Comparison of ENCODE assay signal across 23 cellular contexts in the genomic region with DNA sequence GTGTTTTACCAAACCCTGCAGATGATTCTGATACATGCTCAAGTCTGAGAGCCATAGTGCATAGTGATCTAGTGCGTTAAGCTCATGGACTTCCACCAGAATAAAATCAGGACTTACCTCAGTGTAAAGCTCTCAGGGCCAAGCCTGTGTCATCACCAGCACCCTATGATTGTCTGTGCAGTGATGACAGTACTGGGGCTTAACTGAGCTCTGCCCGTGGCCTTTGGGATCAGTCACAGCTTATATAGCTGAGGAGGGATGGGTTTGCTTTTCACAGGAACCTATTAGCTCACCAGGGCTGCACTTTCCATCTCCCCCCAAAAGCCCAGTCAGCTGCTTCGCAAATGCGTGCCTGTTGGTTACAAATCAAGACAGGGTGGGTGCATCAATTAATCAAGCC.
DNase-seq lines count a peak whose midpoint lies in the region; ATAC-seq and TF ChIP-seq lines count a peak whose summit lies in the region.
"Had no signal": no experiment of that assay in that cellular context is flagged by ENCODE, and none has a peak within 500 bp of the region (broad histone marks: within the 10 kb centered on the region; RNA-seq: fewer than 3 reads in every experiment).

No MANE protein-coding gene starts in this region.

- no TSS peak for BruUV-seq in IMR-90 (replicated peaks; lab: Mats Ljungman, UMichigan)

- H3K14ac ChIP-seq in IMR-90 (replicated peaks; ENCODE audit: low read depth, low read length), result peak overlapping the region; percentile 7

- H3K27ac ChIP-seq in IMR-90 (ENCODE audit: insufficient read depth, low read length), result peak overlapping the region; percentile 26; the same call in 1 of the 2 replicates
- peak overlapping the region; percentile 76 to 90 for H3K27ac ChIP-seq in coronary artery
- H3K27ac ChIP-seq in osteoblast (ENCODE audit: low read depth, low read length), result no peak overlapping the region
- peak overlapping the region; percentile 66 to 75 for H3K27ac ChIP-seq in tibial artery

- TF ChIP-seq POLR2A in IMR-90 (IDR thresholded peaks at IDR 0.05; ENCODE audit: low read depth, low read length), result no peak

- no peak for ATAC-seq in IMR-90 (ENCODE audit: low read depth)
- ATAC-seq in HG03432 (IDR thresholded peaks at IDR 0.05; ENCODE audit: unreplicated experiment), result no peak
- ATAC-seq: GM12878, GM23338 had no signal

- H3K4me2 ChIP-seq in IMR-90 (ENCODE audit: low read depth, low read length), result no peak overlapping the region
- no peak overlapping the region for H3K4me2 ChIP-seq in osteoblast (ENCODE audit: insufficient read depth, low read length)
- H3K4me2 ChIP-seq: GM23338, SK-N-SH had no signal

- peak overlapping the region; percentile 58; the same call in 1 of the 2 replicates for H2BK120ac ChIP-seq in IMR-90 (ENCODE audit: low read depth, low read length)

- peak overlapping the region; percentile 60 for H4K91ac ChIP-seq in IMR-90 (ENCODE audit: insufficient read depth, low read depth, low read length)

- H3K4me3 ChIP-seq in IMR-90 (ENCODE audit: insufficient read depth, low read depth, low read length), result no peak overlapping the region
- H3K4me3 ChIP-seq in coronary artery, result no peak overlapping the region
- no peak overlapping the region for H3K4me3 ChIP-seq in osteoblast (ENCODE audit: insufficient read depth, low read length)
- no peak overlapping the region for H3K4me3 ChIP-seq in tibial artery
- H3K4me3 ChIP-seq: GM12878, GM23338 had no signal

- in situ Hi-C loops in IMR-90 (cut with MboI; ENCODE audit: low sequenced_read_pairs), result no loop called here

- H4K8ac ChIP-seq in IMR-90 (ENCODE audit: low read depth in 2 of 2, low read length in 2 of 2), result peak overlapping the region; percentile 24 to 37; a peak in 2 of 4 replicates

- peaks cover 23% of the 10 kb centered on the region for H3K4me1 ChIP-seq in IMR-90 (ENCODE audit: control insufficient read depth, insufficient read depth, low read length)
- H3K4me1 ChIP-seq in osteoblast (ENCODE audit: insufficient read depth, low read length), result peaks cover 39% of the 10 kb centered on the region
- peaks cover 0 to 49% (median 40%) of the 10 kb centered on the region in 4 donors for H3K4me1 ChIP-seq in tibial artery
- H3K4me1 ChIP-seq: Caco-2 had no signal

- H3K36me3 ChIP-seq in IMR-90 (ENCODE audit: control insufficient read depth, insufficient read depth, low read length), result no peaks in the 10 kb centered on the region
- no peaks in the 10 kb centered on the region for H3K36me3 ChIP-seq in osteoblast (ENCODE audit: insufficient read depth, low read length)
- H3K36me3 ChIP-seq in tibial artery, result no peaks in the 10 kb centered on the region

- H2AFZ ChIP-seq in IMR-90 (replicated peaks; ENCODE audit: low read length, poor library complexity) (peak overlapping the region; percentile 4), osteoblast (ENCODE audit: low read length) (peak overlapping the region; percentile 45)
- H2AFZ ChIP-seq: GM23338 had no signal

- no peaks in the 10 kb centered on the region for H3K9me3 ChIP-seq in IMR-90 (ENCODE audit: control insufficient read depth, insufficient read depth, low read length)
- no peaks in the 10 kb centered on the region for H3K9me3 ChIP-seq in osteoblast (ENCODE audit: low read depth, low read length)
- H3K9me3 ChIP-seq in tibial artery, result no peaks in the 10 kb centered on the region
- H3K9me3 ChIP-seq: Caco-2, SK-N-SH had no signal

- H3K9me3 Mint-ChIP-seq in activated T-cell treated with anti-CD3 and anti-CD28 coated beads, Interleukin-2, amount 50 U/mL, for 24 hours, result no peaks in the 10 kb centered on the region
- H3K9me3 Mint-ChIP-seq: CD4-positive, alpha-beta T cell; GM23338 had no signal

- H3K18ac ChIP-seq in IMR-90 (ENCODE audit: low read depth, low read length), result peak overlapping the region; percentile 21; the same call in 1 of the 2 replicates

- H3K36me3 Mint-ChIP-seq in activated T-cell treated with anti-CD3 and anti-CD28 coated beads, Interleukin-2, amount 50 U/mL, for 24 hours (ENCODE audit: low read depth), result peaks cover 11% of the 10 kb centered on the region

- H3K4ac ChIP-seq in IMR-90 (ENCODE audit: low read depth, low read length), result peak overlapping the region; percentile 83

- H3K23ac ChIP-seq in IMR-90 (ENCODE audit: low read depth, low read length), result peak overlapping the region; percentile 23; the same call in 1 of the 2 replicates

- H3K79me2 ChIP-seq in osteoblast (ENCODE audit: insufficient read depth, low read length), result no peaks in the 10 kb centered on the region

- intact Hi-C loops in IMR-90 (cut with micrococcal nuclease) (loop anchor here (10.0 kb wide), 1 partner anchor 1008 kb away; no protein-coding TSS in a partner anchor), tibial artery (cut with DNase I; ENCODE audit: low total_unique reads) (no loop called here)

- H3K9ac ChIP-seq in IMR-90 (ENCODE audit: low read depth, low read length), result no peak overlapping the region
- H3K9ac ChIP-seq: SK-N-SH had no signal

- dilution Hi-C loops in IMR-90 (cut with HindIII; ENCODE audit: low sequenced_read_pairs, unreplicated experiment), result no loop called here

- no peak for TF ChIP-seq RAD21 in IMR-90 (IDR thresholded peaks at IDR 0.05; ENCODE audit: low read length)

- H3K27me3 ChIP-seq in IMR-90 (ENCODE audit: control insufficient read depth, insufficient read depth, low read length), result no peaks in the 10 kb centered on the region
- no peaks in the 10 kb centered on the region for H3K27me3 ChIP-seq in osteoblast (ENCODE audit: insufficient read depth, low read length)
- no peaks in the 10 kb centered on the region for H3K27me3 ChIP-seq in tibial artery

- no CpG with 5 or more reads among the region's 4 CpGs for WGBS in IMR-90 (ENCODE audit: extremely low coverage in 2 of 2, insufficient read length in 1 of 2), 2 experiments

- H2BK20ac ChIP-seq in IMR-90 (ENCODE audit: low read depth, low read length), result peak overlapping the region; percentile 83; the same call in 1 of the 2 replicates

- H4K20me1 ChIP-seq in IMR-90 (ENCODE audit: insufficient read depth, low read length) (no peaks in the 10 kb centered on the region), osteoblast (ENCODE audit: insufficient read depth, low read length) (no peaks in the 10 kb centered on the region)

- H2BK5ac ChIP-seq in IMR-90 (ENCODE audit: low read depth, low read length, poor library complexity, severe bottlenecking), result peak overlapping the region; percentile 2

- no peak overlapping the region for H2AK9ac ChIP-seq in IMR-90 (replicated peaks; ENCODE audit: low read depth, low read length, poor library complexity)

- peak overlapping the region; percentile 85 for H4K5ac ChIP-seq in IMR-90 (ENCODE audit: low read depth, low read length)

- no peak overlapping the region for H3K27ac Mint-ChIP-seq in activated T-cell treated with anti-CD3 and anti-CD28 coated beads, Interleukin-2, amount 50 U/mL, for 24 hours
- H3K27ac Mint-ChIP-seq: CD4-positive, alpha-beta T cell; GM23338 had no signal

- TF ChIP-seq CTCF in IMR-90 (conservative IDR thresholded peaks at IDR 0.05; ENCODE audit: low read depth, low read length) (no peak), coronary artery (IDR thresholded peaks at IDR 0.05) (no peak), osteoblast (IDR thresholded peaks at IDR 0.05; ENCODE audit: extremely low read depth, low read depth, low read length) (no peak), tibial artery (IDR thresholded peaks at IDR 0.05) (no peak)

- no peaks in the 10 kb centered on the region for H3K27me3 Mint-ChIP-seq in activated T-cell treated with anti-CD3 and anti-CD28 coated beads, Interleukin-2, amount 50 U/mL, for 24 hours
- H3K27me3 Mint-ChIP-seq: CD4-positive, alpha-beta T cell had no signal

- POLR2A ChIA-PET in IMR-90 (lab: Charles Lee; ENCODE audit: unreplicated experiment), result no interaction called here

- peak overlapping the region; percentile 83 for H2AK5ac ChIP-seq in IMR-90 (ENCODE audit: low read depth, low read length)

- H3K9me1 ChIP-seq in IMR-90 (ENCODE audit: insufficient read depth, low read length), result peaks cover 17% of the 10 kb centered on the region

- H3K56ac ChIP-seq in IMR-90 (ENCODE audit: extremely low read depth, insufficient read depth, low read length), result no peak overlapping the region

- H3K4me3 Mint-ChIP-seq in activated T-cell treated with anti-CD3 and anti-CD28 coated beads, Interleukin-2, amount 50 U/mL, for 24 hours, result no peak overlapping the region
- H3K4me3 Mint-ChIP-seq: CD4-positive, alpha-beta T cell; GM23338 had no signal

- no peaks in the 10 kb centered on the region for H3K4me1 Mint-ChIP-seq in activated T-cell treated with anti-CD3 and anti-CD28 coated beads, Interleukin-2, amount 50 U/mL, for 24 hours (ENCODE audit: low read depth)

- peaks cover 0 to 11% of the 10 kb centered on the region in 2 experiments; a peak in 2 of 4 replicates for H3K79me1 ChIP-seq in IMR-90 (ENCODE audit: low read depth in 1 of 2, low read length in 2 of 2)

- CTCF ChIA-PET in IMR-90 (lab: Yijun Ruan, JAX), result no interaction called here

- peak overlapping the region; percentile 45; the same call in 1 of the 3 replicates for H2BK15ac ChIP-seq in IMR-90 (ENCODE audit: low read depth, low read length)

- DNase-seq in IMR-90 (no peak), coronary artery (ENCODE audit: low spot score) (no peak), osteoblast (ENCODE audit: insufficient read length, low spot score, missing footprints) (no peak), tibial artery (no peak), MV-4-11 (lab: John Stamatoyannopoulos, UW) (no peak), OCI-M1 (lab: John Stamatoyannopoulos, UW) (no peak)
- no peak for DNase-seq in activated T-cell treated with anti-CD3 and anti-CD28 coated beads, Interleukin-2, amount 50 U/mL, for 24 hours
- DNase-seq: Caco-2; CD4-positive, alpha-beta T cell; GDM1; HCEC 1CT; KBM-7; NCI-H1417 treated with DMSO at 0.1 percent for 48 hours; NCI-H1930; NCI-H226; NCI-H524; NCI-H82; RPMI8226; SHP77 treated with DMSO at 0.1 percent for 48 hours; SK-N-SH had no signal

TF ChIP-seq in IMR-90, 13 proteins besides CTCF, POLR2A, EP300 and RAD21 (continues in another document):
- TF ChIP-seq FOS (IDR thresholded peaks at IDR 0.05; ENCODE audit: low read depth, low read length), result no peak
- no peak for TF ChIP-seq RFX5 (IDR thresholded peaks at IDR 0.05; ENCODE audit: low read depth, low read length)
- TF ChIP-seq CHD1 (IDR thresholded peaks at IDR 0.05; ENCODE audit: low read depth, low read length), result no peak
- TF ChIP-seq ELK1 (IDR thresholded peaks at IDR 0.05; ENCODE audit: borderline replicate concordance, low read depth, low read length), result no peak
- no peak for TF ChIP-seq MAFK (IDR thresholded peaks at IDR 0.05; ENCODE audit: low read depth, low read length)
- TF ChIP-seq MXI1 (IDR thresholded peaks at IDR 0.05; ENCODE audit: borderline replicate concordance, low read depth, low read length), result no peak
